Comparison of ENCODE assay signal across 15 cellular contexts in the genomic region with DNA sequence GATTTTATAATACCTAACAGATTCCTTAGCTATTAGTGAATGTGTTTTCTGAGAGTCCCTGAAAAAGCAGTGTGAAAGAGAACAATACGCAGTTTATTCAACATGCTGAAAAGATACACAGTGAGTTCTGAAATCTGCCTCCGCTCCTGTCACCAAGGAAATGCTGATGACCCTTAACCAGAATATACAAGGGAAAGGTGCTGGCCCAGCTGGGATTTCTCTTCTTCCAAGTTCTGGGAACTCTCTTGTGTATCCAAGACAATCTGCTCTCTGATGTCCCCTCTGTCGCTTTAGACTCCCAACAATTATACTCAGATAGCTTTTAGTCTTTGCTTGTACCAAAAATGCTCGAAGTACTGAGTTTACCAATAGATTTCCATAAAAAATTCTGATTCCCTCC.
"Had no signal": no experiment of that assay in that cellular context is flagged by ENCODE, and none has a peak within 500 bp of the region (broad histone marks: within the 10 kb centered on the region; RNA-seq: fewer than 3 reads in every experiment).

No MANE protein-coding gene starts in this region.

- H3K27me3 Mint-ChIP-seq: effector memory CD8-positive, alpha-beta T cell; naive thymus-derived CD8-positive, alpha-beta T cell had no signal

- H3K4me3 ChIP-seq: esophagus squamous epithelium, hepatocyte, mucosa of descending colon, stomach, thoracic aorta, transverse colon had no signal

- H3K9me3 ChIP-seq: esophagus squamous epithelium, mucosa of descending colon, neutrophil, stomach, thoracic aorta, transverse colon had no signal

- H3K9me3 Mint-ChIP-seq: effector memory CD8-positive, alpha-beta T cell had no signal

- H3K36me3 Mint-ChIP-seq: naive thymus-derived CD8-positive, alpha-beta T cell had no signal

- H3K4me1 ChIP-seq: esophagus squamous epithelium, transverse colon had no signal

- H3K4me2 ChIP-seq: hepatocyte had no signal

- H3K27me3 ChIP-seq: esophagus squamous epithelium, hepatocyte, neutrophil, stomach, transverse colon had no signal

- H3K79me2 ChIP-seq: hepatocyte had no signal

- H3K27ac ChIP-seq: esophagus squamous epithelium, hepatocyte, neutrophil, stomach, thoracic aorta, transverse colon had no signal

- H3K36me3 ChIP-seq: esophagus squamous epithelium, neutrophil, stomach, thoracic aorta, transverse colon had no signal

- H3K4me1 Mint-ChIP-seq: naive thymus-derived CD8-positive, alpha-beta T cell had no signal

- DNase-seq: effector memory CD8-positive, alpha-beta T cell; esophagus squamous epithelium; kidney; left colon; left ventricle myocardium superior; mucosa of descending colon; naive thymus-derived CD8-positive, alpha-beta T cell; stimulated activated CD4-positive, alpha-beta T cell treated with anti-CD3 and anti-CD28 coated beads, Interleukin-2, amount 100 ng/mL, for 24 hours; stimulated activated CD4-positive, alpha-beta T cell treated with anti-CD3 and anti-CD28 coated beads, Interleukin-4, amount 100 ng/mL, for 4 hours; stimulated activated naive CD4-positive, alpha-beta T cell; stomach; transverse colon had no signal

- H2AFZ ChIP-seq: hepatocyte had no signal

- H3K27ac Mint-ChIP-seq: effector memory CD8-positive, alpha-beta T cell; naive thymus-derived CD8-positive, alpha-beta T cell had no signal

- ATAC-seq: effector memory CD8-positive, alpha-beta T cell; left colon; mucosa of descending colon; naive thymus-derived CD8-positive, alpha-beta T cell had no signal

- H3K4me3 Mint-ChIP-seq: effector memory CD8-positive, alpha-beta T cell; naive thymus-derived CD8-positive, alpha-beta T cell had no signal
